Comparison of ENCODE assay signal across 15 cellular contexts in genomic region chr15:66622677-66623076, GRCh38. TPM values are rescaled to one million over a fixed set of nuclear protein-coding genes. Genes with fewer than 3 reads are reported as not detected.
DNase-seq lines count a peak whose midpoint lies in the region; ATAC-seq and TF ChIP-seq lines count a peak whose summit lies in the region.
"Had no signal": no experiment of that assay in that cellular context is flagged by ENCODE, and none has a peak within 500 bp of the region (broad histone marks: within the 10 kb centered on the region; RNA-seq: fewer than 3 reads in every experiment).

No MANE protein-coding gene starts in this region.

- TF ChIP-seq CTCF in H9 (conservative IDR thresholded peaks at IDR 0.05), result no peak
- TF ChIP-seq CTCF in Panc1 (IDR thresholded peaks at IDR 0.05), result no peak
- TF ChIP-seq CTCF in smooth muscle cell (IDR thresholded peaks at IDR 0.05; ENCODE audit: borderline replicate concordance, insufficient read depth, poor library complexity, severe bottlenecking), result no peak
- no peak for TF ChIP-seq CTCF in PC-3 (conservative IDR thresholded peaks at IDR 0.05; ENCODE audit: low read depth, low read length)

- no peaks in the 10 kb centered on the region for H3K79me1 ChIP-seq in H9 (ENCODE audit: insufficient read depth, low read depth, low read length, poor library complexity, severe bottlenecking)

- H3K36me3 ChIP-seq in Panc1 (ENCODE audit: control insufficient read depth, insufficient read depth, low read length) (no peaks in the 10 kb centered on the region), iPS-18a (ENCODE audit: control insufficient read depth, low read depth, low read length) (no peaks in the 10 kb centered on the region), smooth muscle cell (ENCODE audit: low read depth) (no peaks in the 10 kb centered on the region), PC-3 (ENCODE audit: low read depth, low read length) (no peaks in the 10 kb centered on the region)
- H3K36me3 ChIP-seq: sigmoid colon had no signal

- CTCF ChIA-PET in Panc1 (lab: Charles Lee), result interaction anchor here (0.9 to 1.0 kb wide), 2 partner anchors 11 to 13 kb away, joined by 3 read pairs; no protein-coding TSS in a partner anchor
- CTCF ChIA-PET in PC-3 (lab: Charles Lee), result no interaction called here

- peaks cover 50 to 54% of the 10 kb centered on the region in 2 experiments for H3K4me1 Mint-ChIP-seq in H9
- H3K4me1 Mint-ChIP-seq: activated CD4-positive, alpha-beta T cell treated with anti-CD3 and anti-CD28 coated beads, Interleukin-2, amount 10 ng/mL, durations not matched to agents 24 days and 14 days; CD8-positive, alpha-beta memory T cell had no signal

- in situ Hi-C loops in Panc1 (cut with HindIII; ENCODE audit: low pct_unique_long_range_greater_than_20kb, low sequenced_read_pairs), result no loop called here

- H3K36me3 Mint-ChIP-seq in H9 (ENCODE audit: insufficient read depth in 1 of 3, low read depth in 3 of 3), result no peaks in the 10 kb centered on the region; a peak in 2 of 7 replicates
- H3K36me3 Mint-ChIP-seq: CD8-positive, alpha-beta memory T cell had no signal

- no peaks in the 10 kb centered on the region for H3K9me2 ChIP-seq in PC-3 (replicated peaks; ENCODE audit: low read length)

- DNase-seq in H9 (no peak), Panc1 (ENCODE audit: low read depth, low spot score) (no peak), smooth muscle cell (lab: John Stamatoyannopoulos, UW; ENCODE audit: unreplicated experiment) (no peak), PC-3 (no peak), DMS153 treated with DMSO at 0.1 percent for 48 hours (lab: John Stamatoyannopoulos, UW; ENCODE audit: unreplicated experiment) (no peak), head of caudate nucleus (no peak)
- DNase-seq in activated effector memory CD4-positive, alpha-beta T cell treated with Interleukin-2 at 50 U/mL for 16 hours, result no peak
- DNase-seq: activated CD4-positive, alpha-beta T cell treated with anti-CD3 and anti-CD28 coated beads, Interleukin-2, amount 10 ng/mL, durations not matched to agents 24 days and 14 days; activated T-cell treated with anti-CD3 and anti-CD28 coated beads, Interleukin-2, amount 50 U/mL, for 4 hours; aorta; CD8-positive, alpha-beta memory T cell; NCI-H2171 treated with DMSO at 0.1 percent for 48 hours; sigmoid colon had no signal

- no CpG with 5 or more reads among the region's 3 CpGs for WGBS in H9 (ENCODE audit: extremely low coverage, insufficient read length, low lambda C conversion rate)
- 29% methylated on average over 3 of the region's 3 CpGs for WGBS in smooth muscle cell (ENCODE audit: low lambda C conversion rate)

- no peak overlapping the region for H3K27ac ChIP-seq in H9 (ENCODE audit: insufficient read length, low read depth, low read length)
- H3K27ac ChIP-seq in Panc1 (ENCODE audit: low read length), result peak overlapping the region; percentile 36; the same call in 1 of the 2 replicates
- no peak overlapping the region for H3K27ac ChIP-seq in iPS-18a (ENCODE audit: low read length)
- H3K27ac ChIP-seq in smooth muscle cell (ENCODE audit: low read depth), result peak overlapping the region; percentile 81
- no peak overlapping the region for H3K27ac ChIP-seq in PC-3 (ENCODE audit: low read length)

- H3K18ac ChIP-seq in H9 (ENCODE audit: insufficient read length, low read depth, low read length), result no peak overlapping the region

- H4K20me1 ChIP-seq in H9 (ENCODE audit: control insufficient read depth, insufficient read depth, insufficient read length) (no peaks in the 10 kb centered on the region), smooth muscle cell (ENCODE audit: low read depth) (no peaks in the 10 kb centered on the region), PC-3 (ENCODE audit: low read length) (no peaks in the 10 kb centered on the region)

- no peak overlapping the region for H4K91ac ChIP-seq in H9 (ENCODE audit: insufficient read length, low read depth, low read length)

- no peaks in the 10 kb centered on the region for H3K79me2 ChIP-seq in H9 (ENCODE audit: insufficient read depth, low read length)
- H3K79me2 ChIP-seq in smooth muscle cell (ENCODE audit: low read depth), result no peaks in the 10 kb centered on the region
- no peaks in the 10 kb centered on the region for H3K79me2 ChIP-seq in PC-3 (ENCODE audit: low read length)

- H3K14ac ChIP-seq in H9 (ENCODE audit: insufficient read depth, low read length), result no peak overlapping the region

- POLR2A ChIA-PET in Panc1 (lab: Charles Lee) (no interaction called here), PC-3 (lab: Charles Lee; ENCODE audit: unreplicated experiment) (no interaction called here)

- H3K4me3 ChIP-seq in Panc1 (ENCODE audit: low read depth in 2 of 2, low read length in 2 of 2) (no peak overlapping the region), iPS-18a (ENCODE audit: low read length) (peak overlapping the region; percentile 25), smooth muscle cell (no peak overlapping the region), PC-3 (ENCODE audit: low read length) (no peak overlapping the region)

- H3T11ph ChIP-seq in H9 (ENCODE audit: low read length), result no peak overlapping the region

- H3K4me2 ChIP-seq in H9 (ENCODE audit: insufficient read depth, insufficient read length, low read length), result no peak overlapping the region
- peak overlapping the region; percentile 84 for H3K4me2 ChIP-seq in smooth muscle cell
- H3K4me2 ChIP-seq in PC-3 (ENCODE audit: low read length), result no peak overlapping the region

- H3K23me2 ChIP-seq in H9 (ENCODE audit: insufficient read length, low read depth, low read length, poor library complexity, severe bottlenecking), result peaks cover 4% of the 10 kb centered on the region

- H4K5ac ChIP-seq in H9 (ENCODE audit: insufficient read length, low read depth, low read length), result no peak overlapping the region

- H3K23ac ChIP-seq in H9 (ENCODE audit: insufficient read length, low read depth, low read length), result no peak overlapping the region

- H2BK20ac ChIP-seq in H9 (ENCODE audit: low read depth, low read length, poor library complexity, severe bottlenecking), result no peak overlapping the region

- H3K4ac ChIP-seq in H9 (ENCODE audit: low read depth, low read length), result no peak overlapping the region

- H3K9me3 Mint-ChIP-seq in H9, result no peaks in the 10 kb centered on the region
- H3K9me3 Mint-ChIP-seq: activated CD4-positive, alpha-beta T cell treated with anti-CD3 and anti-CD28 coated beads, Interleukin-2, amount 10 ng/mL, durations not matched to agents 24 days and 14 days; activated T-cell treated with anti-CD3 and anti-CD28 coated beads, Interleukin-2, amount 50 U/mL, for 4 hours; CD8-positive, alpha-beta memory T cell; T-helper 1 cell treated with Interleukin-12 subunit alpha and Interleukin-12 subunit beta and Interleukin-4 antibody, amounts not matched to agents 30 μg/mL and 1 μg/mL, for 36 hours had no signal

- H2AK5ac ChIP-seq in H9 (ENCODE audit: insufficient read length, low read length), result no peak overlapping the region

- ATAC-seq in Panc1 (no peak), PC-3 (no peak)
- ATAC-seq: activated T-cell treated with anti-CD3 and anti-CD28 coated beads, Interleukin-2, amount 50 U/mL, for 4 hours had no signal

- no peak overlapping the region for H2BK12ac ChIP-seq in H9 (ENCODE audit: insufficient read length, low read depth, low read length)

- peaks cover 19% of the 10 kb centered on the region for H3F3A ChIP-seq in smooth muscle cell (ENCODE audit: low read depth)
- H3F3A ChIP-seq in PC-3 (ENCODE audit: low read length, unreplicated experiment), result no peaks in the 10 kb centered on the region

- H2BK5ac ChIP-seq in H9 (ENCODE audit: insufficient read length, low read length), result no peak overlapping the region

- BruUV-seq in Panc1 (replicated peaks; lab: Mats Ljungman, UMichigan), result no TSS peak
- no TSS peak for BruUV-seq in PC-3 (replicated peaks; lab: Mats Ljungman, UMichigan)

- peaks cover 6% of the 10 kb centered on the region for H3K27me3 Mint-ChIP-seq in H9 (ENCODE audit: low read depth)

- peak overlapping the region; percentile 42 to 69; a peak in 4 of 5 replicates for H3K4me3 Mint-ChIP-seq in H9
- H3K4me3 Mint-ChIP-seq: activated CD4-positive, alpha-beta T cell treated with anti-CD3 and anti-CD28 coated beads, Interleukin-2, amount 10 ng/mL, durations not matched to agents 24 days and 14 days; activated T-cell treated with anti-CD3 and anti-CD28 coated beads, Interleukin-2, amount 50 U/mL, for 4 hours; CD8-positive, alpha-beta memory T cell; T-helper 1 cell treated with Interleukin-12 subunit alpha and Interleukin-12 subunit beta and Interleukin-4 antibody, amounts not matched to agents 30 μg/mL and 1 μg/mL, for 36 hours had no signal

- no peak overlapping the region for H2AFZ ChIP-seq in H9 (ENCODE audit: low read length)
- H2AFZ ChIP-seq in smooth muscle cell (ENCODE audit: low read depth), result peak overlapping the region; percentile 34
- H2AFZ ChIP-seq in PC-3 (ENCODE audit: low read length), result no peak overlapping the region

- H3K27ac Mint-ChIP-seq in H9, result peak overlapping the region; percentile 28 to 83 (median 79); a peak in 4 of 7 replicates
- H3K27ac Mint-ChIP-seq: activated CD4-positive, alpha-beta T cell treated with anti-CD3 and anti-CD28 coated beads, Interleukin-2, amount 10 ng/mL, durations not matched to agents 24 days and 14 days; CD8-positive, alpha-beta memory T cell; T-helper 1 cell treated with Interleukin-12 subunit alpha and Interleukin-12 subunit beta and Interleukin-4 antibody, amounts not matched to agents 30 μg/mL and 1 μg/mL, for 36 hours had no signal

- no peak overlapping the region for H3K9ac ChIP-seq in H9 (ENCODE audit: extremely low read depth, insufficient read length, low read length)
- H3K9ac ChIP-seq in iPS-18a (ENCODE audit: low read length), result peak overlapping the region; percentile 9
- peak overlapping the region; percentile 0 for H3K9ac ChIP-seq in smooth muscle cell (ENCODE audit: low read depth)
- no peak overlapping the region for H3K9ac ChIP-seq in PC-3 (ENCODE audit: low read length)

- H3K4me1 ChIP-seq in H9 (ENCODE audit: insufficient read depth, low read length) (peaks cover 6% of the 10 kb centered on the region; the same call in 1 of the 2 replicates), Panc1 (ENCODE audit: control insufficient read depth, insufficient read depth, low read length) (peaks cover 36% of the 10 kb centered on the region), iPS-18a (ENCODE audit: control insufficient read depth, low read depth, low read length) (peaks cover 42% of the 10 kb centered on the region), smooth muscle cell (ENCODE audit: low read depth) (peaks cover 18% of the 10 kb centered on the region), PC-3 (ENCODE audit: insufficient read depth, low read length) (peaks cover 10% of the 10 kb centered on the region)

- intact Hi-C loops in Panc1 (cut with micrococcal nuclease; ENCODE audit: unreplicated experiment), result no loop called here
- intact Hi-C loops in PC-3 (cut with micrococcal nuclease), result no loop called here
- intact Hi-C loops in head of caudate nucleus (cut with DNase I), result no loop called here

- H2BK120ac ChIP-seq in H9 (ENCODE audit: low read depth, low read length, poor library complexity, severe bottlenecking), result no peak overlapping the region

- no peak overlapping the region for H3K56ac ChIP-seq in H9 (ENCODE audit: insufficient read length, low read depth, low read length)

- no peaks in the 10 kb centered on the region for H3K9me3 ChIP-seq in H9 (ENCODE audit: control insufficient read depth, low read depth, low read length)
- no peaks in the 10 kb centered on the region for H3K9me3 ChIP-seq in Panc1 (ENCODE audit: control insufficient read depth, insufficient read depth, low read depth, low read length)
- no peaks in the 10 kb centered on the region for H3K9me3 ChIP-seq in iPS-18a (ENCODE audit: control insufficient read depth, low read depth, low read length)
- H3K9me3 ChIP-seq in smooth muscle cell (replicated peaks; ENCODE audit: low read depth), result no peaks in the 10 kb centered on the region
- no peaks in the 10 kb centered on the region for H3K9me3 ChIP-seq in PC-3 (ENCODE audit: low read length)
- H3K9me3 ChIP-seq: sigmoid colon had no signal

- no peaks in the 10 kb centered on the region for H3K27me3 ChIP-seq in H9 (ENCODE audit: insufficient read depth, low read length)
- no peaks in the 10 kb centered on the region for H3K27me3 ChIP-seq in Panc1 (ENCODE audit: control insufficient read depth, insufficient read depth, low read length)
- H3K27me3 ChIP-seq in iPS-18a (ENCODE audit: control insufficient read depth, insufficient read depth, low read length), result peaks cover 18% of the 10 kb centered on the region
- no peaks in the 10 kb centered on the region for H3K27me3 ChIP-seq in smooth muscle cell (ENCODE audit: low read depth)
- no peaks in the 10 kb centered on the region for H3K27me3 ChIP-seq in PC-3 (ENCODE audit: low read length)

- H2BK15ac ChIP-seq in H9 (ENCODE audit: low read depth, low read length), result no peak overlapping the region

- no peak overlapping the region for H4K8ac ChIP-seq in H9 (replicated peaks; ENCODE audit: insufficient read length, low read depth, low read length)

RNA-seq across cellular contexts. Expression of gene LCTL, which starts 56.9 kb away (rescaled TPM):
- 1.8 and 2.3 TPM in 2 replicates for total RNA-seq in H9 (2021)
- total RNA-seq in Panc1 (2021; ENCODE audit: unreplicated experiment), result not detected
- 0.21 TPM for polyA plus RNA-seq in Panc1 (2012; ENCODE audit: insufficient read length)
- total RNA-seq in smooth muscle cell, result 6.4 and 6.5 TPM in 2 replicates
- polyA plus RNA-seq in smooth muscle cell, result 3.1 and 4.3 TPM in 2 replicates
- not detected in 2 replicates for total RNA-seq in PC-3 (2014; rRNA removed)
- total RNA-seq: activated CD4-positive, alpha-beta T cell treated with anti-CD3 and anti-CD28 coated beads, Interleukin-2, amount 10 ng/mL, durations not matched to agents 24 days and 14 days; activated T-cell treated with anti-CD3 and anti-CD28 coated beads, Interleukin-2, amount 50 U/mL, for 4 hours; aorta; CD8-positive, alpha-beta memory T cell; sigmoid colon had no signal
- polyA plus RNA-seq: aorta; CD8-positive, alpha-beta memory T cell had no signal

Comparison
In these comparisons a context has a peak if more than half of its experiments do, and no peak if none do; other contexts are left out.
1. H3K27ac ChIP-seq: peak in Panc1 (single experiment) and smooth muscle cell (single experiment); none in H9 (single experiment), iPS-18a (single experiment) and PC-3 (single experiment).
2. H3K9ac ChIP-seq: peak in iPS-18a (single experiment) and smooth muscle cell (single experiment); none in H9 (single experiment) and PC-3 (single experiment).